In genomic region chr9:115425614-115426013, GRCh38 we compare ENCODE assay signal across 20 cellular contexts.
DNase-seq lines count a peak whose midpoint lies in the region; ATAC-seq, FAIRE-seq and TF ChIP-seq lines count a peak whose summit lies in the region.
"Had no signal": no experiment of that assay in that cellular context is flagged by ENCODE, and none has a peak within 500 bp of the region (broad histone marks: within the 10 kb centered on the region; RNA-seq: fewer than 3 reads in every experiment).

No MANE protein-coding gene starts in this region.

- H3K36me3 ChIP-seq in colonic mucosa (no peaks in the 10 kb centered on the region), small intestine (ENCODE audit: control insufficient read depth in 2 of 2, insufficient read depth in 2 of 2, low read length in 2 of 2) (no peaks in the 10 kb centered on the region)
- H3K36me3 ChIP-seq: BLaER1 treated with 17β-estradiol and CSF1 and Interleukin-3, amounts not matched to agents 10 nM and 100 nM had no signal

- H3K4me1 ChIP-seq in colonic mucosa (no peaks in the 10 kb centered on the region), small intestine (ENCODE audit: control insufficient read depth in 2 of 2, insufficient read depth in 1 of 2, low read depth in 1 of 2, low read length in 1 of 2) (no peaks in the 10 kb centered on the region)
- H3K4me1 ChIP-seq: A549; BLaER1 treated with 17β-estradiol and CSF1 and Interleukin-3, amounts not matched to agents 10 nM and 100 nM; Caco-2 had no signal

- no peaks in the 10 kb centered on the region for H3K27me3 ChIP-seq in colonic mucosa
- no peaks in the 10 kb centered on the region for H3K27me3 ChIP-seq in small intestine (ENCODE audit: control insufficient read depth in 2 of 2, insufficient read depth in 2 of 2, low read length in 2 of 2)
- H3K27me3 ChIP-seq: BLaER1 treated with 17β-estradiol and CSF1 and Interleukin-3, amounts not matched to agents 10 nM and 100 nM had no signal

- intact Hi-C loops in colonic mucosa (cut with DNase I) (no loop called here), left colon (cut with DNase I, micrococcal nuclease) (no loop called here)

- H3K27ac ChIP-seq in colonic mucosa (no peak overlapping the region), small intestine (ENCODE audit: low read depth in 1 of 2, low read length in 1 of 2) (no peak overlapping the region)
- H3K27ac ChIP-seq: 22Rv1; A549; BLaER1 treated with 17β-estradiol and CSF1 and Interleukin-3, amounts not matched to agents 10 nM and 100 nM; C4-2B had no signal

- FAIRE-seq in small intestine (lab: Jason Lieb, UNC): no peak
- FAIRE-seq: A549, D721Med, G401.6, GM12891, GM19239 had no signal

- H3K9me3 ChIP-seq in colonic mucosa: no peaks in the 10 kb centered on the region
- H3K9me3 ChIP-seq in small intestine (ENCODE audit: control insufficient read depth, low read depth): no peaks in the 10 kb centered on the region

- no peak for TF ChIP-seq CTCF in colonic mucosa (IDR thresholded peaks at IDR 0.05)

- no peak overlapping the region for H3K9ac ChIP-seq in colonic mucosa (ENCODE audit: low read depth in 2 of 2, low read length in 2 of 2)
- H3K9ac ChIP-seq: BLaER1 treated with 17β-estradiol and CSF1 and Interleukin-3, amounts not matched to agents 10 nM and 100 nM had no signal

- H3K4me3 ChIP-seq in colonic mucosa: no peak overlapping the region
- H3K4me3 ChIP-seq in small intestine (ENCODE audit: low read depth in 1 of 2, low read length in 2 of 2): no peak overlapping the region
- H3K4me3 ChIP-seq: A549; BLaER1 treated with 17β-estradiol and CSF1 and Interleukin-3, amounts not matched to agents 10 nM and 100 nM had no signal

- DNase-seq in colonic mucosa: peak; percentile 26
- no peak for DNase-seq in left colon
- peak; percentile 87 for DNase-seq in small intestine
- no peak for DNase-seq in GM19240 (ENCODE audit: insufficient read length, low spot score)
- DNase-seq in activated CD8-positive, alpha-beta memory T cell treated with anti-CD3 and anti-CD28 coated beads, Interleukin-2, amount 50 U/mL, for 48 hours: no peak
- DNase-seq: AML-193; Caco-2; Calu3; CD4-positive, alpha-beta T cell; CD8-positive, alpha-beta T cell; DMS79 treated with DMSO at 0.1 percent for 48 hours; GF-D8 had no signal

- ATAC-seq in left colon: peak; percentile 86
- ATAC-seq: A549; CD8-positive, alpha-beta T cell had no signal

Comparison
In these comparisons a context has a peak if more than half of its experiments do, and no peak if none do; other contexts are left out.
1. DNase-seq: peak in colonic mucosa (single experiment) and small intestine (single experiment); none in left colon (0 of 2), GM19240 (single experiment) and activated CD8-positive, alpha-beta memory T cell treated with anti-CD3 and anti-CD28 coated beads, Interleukin-2, amount 50 U/mL, for 48 hours (single experiment).